1 cellular context compared by ENCODE assay signal in the genomic region with DNA sequence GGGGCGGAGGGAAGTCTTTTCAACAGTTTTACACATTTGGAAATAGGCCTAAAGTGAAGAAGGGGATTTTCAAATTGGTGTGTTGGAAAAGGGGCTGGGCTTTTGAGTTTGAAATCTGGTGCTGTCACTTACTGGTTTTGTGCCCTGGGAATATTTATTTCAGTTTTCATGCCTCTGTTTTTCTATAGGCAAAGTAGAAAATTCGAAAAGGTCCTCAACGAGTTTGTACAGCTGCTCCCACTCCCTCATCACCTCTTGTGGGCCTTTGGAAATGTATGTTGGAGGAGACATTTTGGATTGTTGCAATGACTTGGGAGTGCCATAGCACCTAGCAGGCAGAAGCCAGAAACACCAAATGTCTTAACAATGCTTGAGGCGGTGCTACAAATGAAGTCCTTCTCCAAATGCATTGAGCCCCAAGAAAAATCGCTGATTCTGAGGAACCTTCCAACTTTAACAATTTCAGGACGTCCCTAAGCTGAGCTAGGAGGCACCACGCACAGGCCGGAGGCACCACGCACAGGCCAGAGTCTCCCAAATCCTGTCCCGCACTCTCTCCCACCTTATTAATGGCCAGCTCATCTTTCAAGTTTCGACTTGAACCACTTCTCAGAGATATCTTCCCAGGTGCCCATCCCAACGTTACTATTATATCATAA.
TF ChIP-seq lines count a peak whose summit lies in the region.

No MANE protein-coding gene starts in this region.

TF ChIP-seq in HepG2, 621 proteins besides CTCF, POLR2A, EP300 and RAD21 (continued from another document):
- TF ChIP-seq SRSF4 (IDR thresholded peaks at IDR 0.05; ENCODE audit: low read depth, low read length, poor library complexity, severe bottlenecking): no peak
- TF ChIP-seq, protein P1, sequence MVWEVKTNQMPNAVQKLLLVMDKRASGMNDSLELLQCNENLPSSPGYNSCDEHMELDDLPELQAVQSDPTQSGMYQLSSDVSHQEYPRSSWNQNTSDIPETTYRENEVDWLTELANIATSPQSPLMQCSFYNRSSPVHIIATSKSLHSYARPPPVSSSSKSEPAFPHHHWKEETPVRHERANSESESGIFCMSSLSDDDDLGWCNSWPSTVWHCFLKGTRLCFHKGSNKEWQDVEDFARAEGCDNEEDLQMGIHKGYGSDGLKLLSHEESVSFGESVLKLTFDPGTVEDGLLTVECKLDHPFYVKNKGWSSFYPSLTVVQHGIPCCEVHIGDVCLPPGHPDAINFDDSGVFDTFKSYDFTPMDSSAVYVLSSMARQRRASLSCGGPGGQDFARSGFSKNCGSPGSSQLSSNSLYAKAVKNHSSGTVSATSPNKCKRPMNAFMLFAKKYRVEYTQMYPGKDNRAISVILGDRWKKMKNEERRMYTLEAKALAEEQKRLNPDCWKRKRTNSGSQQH (CRISPR knock-in tag; IDR thresholded peaks at IDR 0.05; ENCODE audit: low read depth): no peak
- TF ChIP-seq, protein P2, sequence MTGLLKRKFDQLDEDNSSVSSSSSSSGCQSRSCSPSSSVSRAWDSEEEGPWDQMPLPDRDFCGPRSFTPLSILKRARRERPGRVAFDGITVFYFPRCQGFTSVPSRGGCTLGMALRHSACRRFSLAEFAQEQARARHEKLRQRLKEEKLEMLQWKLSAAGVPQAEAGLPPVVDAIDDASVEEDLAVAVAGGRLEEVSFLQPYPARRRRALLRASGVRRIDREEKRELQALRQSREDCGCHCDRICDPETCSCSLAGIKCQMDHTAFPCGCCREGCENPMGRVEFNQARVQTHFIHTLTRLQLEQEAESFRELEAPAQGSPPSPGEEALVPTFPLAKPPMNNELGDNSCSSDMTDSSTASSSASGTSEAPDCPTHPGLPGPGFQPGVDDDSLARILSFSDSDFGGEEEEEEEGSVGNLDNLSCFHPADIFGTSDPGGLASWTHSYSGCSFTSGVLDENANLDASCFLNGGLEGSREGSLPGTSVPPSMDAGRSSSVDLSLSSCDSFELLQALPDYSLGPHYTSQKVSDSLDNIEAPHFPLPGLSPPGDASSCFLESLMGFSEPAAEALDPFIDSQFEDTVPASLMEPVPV (CRISPR knock-in tag; IDR thresholded peaks at IDR 0.05): no peak
- TF ChIP-seq RFXANK (CRISPR knock-in tag; IDR thresholded peaks at IDR 0.05): no peak
- TF ChIP-seq, protein P3, sequence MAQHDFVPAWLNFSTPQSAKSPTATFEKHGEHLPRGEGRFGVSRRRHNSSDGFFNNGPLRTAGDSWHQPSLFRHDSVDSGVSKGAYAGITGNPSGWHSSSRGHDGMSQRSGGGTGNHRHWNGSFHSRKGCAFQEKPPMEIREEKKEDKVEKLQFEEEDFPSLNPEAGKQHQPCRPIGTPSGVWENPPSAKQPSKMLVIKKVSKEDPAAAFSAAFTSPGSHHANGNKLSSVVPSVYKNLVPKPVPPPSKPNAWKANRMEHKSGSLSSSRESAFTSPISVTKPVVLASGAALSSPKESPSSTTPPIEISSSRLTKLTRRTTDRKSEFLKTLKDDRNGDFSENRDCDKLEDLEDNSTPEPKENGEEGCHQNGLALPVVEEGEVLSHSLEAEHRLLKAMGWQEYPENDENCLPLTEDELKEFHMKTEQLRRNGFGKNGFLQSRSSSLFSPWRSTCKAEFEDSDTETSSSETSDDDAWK (CRISPR knock-in tag; IDR thresholded peaks at IDR 0.05): no peak
- TF ChIP-seq ZFP36 (IDR thresholded peaks at IDR 0.05; ENCODE audit: borderline replicate concordance, low read depth, low read length, partially characterized antibody): no peak
- TF ChIP-seq, protein P4, sequence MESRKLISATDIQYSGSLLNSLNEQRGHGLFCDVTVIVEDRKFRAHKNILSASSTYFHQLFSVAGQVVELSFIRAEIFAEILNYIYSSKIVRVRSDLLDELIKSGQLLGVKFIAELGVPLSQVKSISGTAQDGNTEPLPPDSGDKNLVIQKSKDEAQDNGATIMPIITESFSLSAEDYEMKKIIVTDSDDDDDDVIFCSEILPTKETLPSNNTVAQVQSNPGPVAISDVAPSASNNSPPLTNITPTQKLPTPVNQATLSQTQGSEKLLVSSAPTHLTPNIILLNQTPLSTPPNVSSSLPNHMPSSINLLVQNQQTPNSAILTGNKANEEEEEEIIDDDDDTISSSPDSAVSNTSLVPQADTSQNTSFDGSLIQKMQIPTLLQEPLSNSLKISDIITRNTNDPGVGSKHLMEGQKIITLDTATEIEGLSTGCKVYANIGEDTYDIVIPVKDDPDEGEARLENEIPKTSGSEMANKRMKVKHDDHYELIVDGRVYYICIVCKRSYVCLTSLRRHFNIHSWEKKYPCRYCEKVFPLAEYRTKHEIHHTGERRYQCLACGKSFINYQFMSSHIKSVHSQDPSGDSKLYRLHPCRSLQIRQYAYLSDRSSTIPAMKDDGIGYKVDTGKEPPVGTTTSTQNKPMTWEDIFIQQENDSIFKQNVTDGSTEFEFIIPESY (CRISPR knock-in tag; IDR thresholded peaks at IDR 0.05): no peak
- no peak for TF ChIP-seq GZF1 (CRISPR knock-in tag; IDR thresholded peaks at IDR 0.05)
- TF ChIP-seq ZMYM4 (CRISPR knock-in tag; IDR thresholded peaks at IDR 0.05): no peak
- TF ChIP-seq ZEB1 (IDR thresholded peaks at IDR 0.05; ENCODE audit: insufficient replicate concordance, low read depth): no peak
- TF ChIP-seq, protein P5, sequence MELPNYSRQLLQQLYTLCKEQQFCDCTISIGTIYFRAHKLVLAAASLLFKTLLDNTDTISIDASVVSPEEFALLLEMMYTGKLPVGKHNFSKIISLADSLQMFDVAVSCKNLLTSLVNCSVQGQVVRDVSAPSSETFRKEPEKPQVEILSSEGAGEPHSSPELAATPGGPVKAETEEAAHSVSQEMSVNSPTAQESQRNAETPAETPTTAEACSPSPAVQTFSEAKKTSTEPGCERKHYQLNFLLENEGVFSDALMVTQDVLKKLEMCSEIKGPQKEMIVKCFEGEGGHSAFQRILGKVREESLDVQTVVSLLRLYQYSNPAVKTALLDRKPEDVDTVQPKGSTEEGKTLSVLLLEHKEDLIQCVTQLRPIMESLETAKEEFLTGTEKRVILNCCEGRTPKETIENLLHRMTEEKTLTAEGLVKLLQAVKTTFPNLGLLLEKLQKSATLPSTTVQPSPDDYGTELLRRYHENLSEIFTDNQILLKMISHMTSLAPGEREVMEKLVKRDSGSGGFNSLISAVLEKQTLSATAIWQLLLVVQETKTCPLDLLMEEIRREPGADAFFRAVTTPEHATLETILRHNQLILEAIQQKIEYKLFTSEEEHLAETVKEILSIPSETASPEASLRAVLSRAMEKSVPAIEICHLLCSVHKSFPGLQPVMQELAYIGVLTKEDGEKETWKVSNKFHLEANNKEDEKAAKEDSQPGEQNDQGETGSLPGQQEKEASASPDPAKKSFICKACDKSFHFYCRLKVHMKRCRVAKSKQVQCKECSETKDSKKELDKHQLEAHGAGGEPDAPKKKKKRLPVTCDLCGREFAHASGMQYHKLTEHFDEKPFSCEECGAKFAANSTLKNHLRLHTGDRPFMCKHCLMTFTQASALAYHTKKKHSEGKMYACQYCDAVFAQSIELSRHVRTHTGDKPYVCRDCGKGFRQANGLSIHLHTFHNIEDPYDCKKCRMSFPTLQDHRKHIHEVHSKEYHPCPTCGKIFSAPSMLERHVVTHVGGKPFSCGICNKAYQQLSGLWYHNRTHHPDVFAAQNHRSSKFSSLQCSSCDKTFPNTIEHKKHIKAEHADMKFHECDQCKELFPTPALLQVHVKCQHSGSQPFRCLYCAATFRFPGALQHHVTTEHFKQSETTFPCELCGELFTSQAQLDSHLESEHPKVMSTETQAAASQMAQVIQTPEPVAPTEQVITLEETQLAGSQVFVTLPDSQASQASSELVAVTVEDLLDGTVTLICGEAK (IDR thresholded peaks at IDR 0.05): no peak
- TF ChIP-seq, protein P5 (CRISPR knock-in tag; IDR thresholded peaks at IDR 0.05): no peak
- no peak for TF ChIP-seq RARG (CRISPR knock-in tag; IDR thresholded peaks at IDR 0.05; ENCODE audit: low read depth)
- TF ChIP-seq, protein P6, sequence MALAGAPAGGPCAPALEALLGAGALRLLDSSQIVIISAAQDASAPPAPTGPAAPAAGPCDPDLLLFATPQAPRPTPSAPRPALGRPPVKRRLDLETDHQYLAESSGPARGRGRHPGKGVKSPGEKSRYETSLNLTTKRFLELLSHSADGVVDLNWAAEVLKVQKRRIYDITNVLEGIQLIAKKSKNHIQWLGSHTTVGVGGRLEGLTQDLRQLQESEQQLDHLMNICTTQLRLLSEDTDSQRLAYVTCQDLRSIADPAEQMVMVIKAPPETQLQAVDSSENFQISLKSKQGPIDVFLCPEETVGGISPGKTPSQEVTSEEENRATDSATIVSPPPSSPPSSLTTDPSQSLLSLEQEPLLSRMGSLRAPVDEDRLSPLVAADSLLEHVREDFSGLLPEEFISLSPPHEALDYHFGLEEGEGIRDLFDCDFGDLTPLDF (CRISPR knock-in tag; IDR thresholded peaks at IDR 0.05): no peak
- TF ChIP-seq ZNF790 (CRISPR knock-in tag; IDR thresholded peaks at IDR 0.05; ENCODE audit: borderline replicate concordance): no peak
- TF ChIP-seq NFE2L2 (IDR thresholded peaks at IDR 0.05; ENCODE audit: low read length): no peak
- TF ChIP-seq YEATS4 (CRISPR knock-in tag; IDR thresholded peaks at IDR 0.05; ENCODE audit: borderline replicate concordance): no peak
- no peak for TF ChIP-seq ZNF879 (CRISPR knock-in tag; IDR thresholded peaks at IDR 0.05)
- no peak for TF ChIP-seq SAP130 (CRISPR knock-in tag; IDR thresholded peaks at IDR 0.05; ENCODE audit: low read depth)
